Comparison of ENCODE assay signal across 17 cellular contexts in genomic region chr1:1255627-1256026, GRCh38. TPM values are rescaled to one million over a fixed set of nuclear protein-coding genes. Genes with fewer than 3 reads are reported as not detected.
"Had no signal": no experiment of that assay in that cellular context is flagged by ENCODE, and none has a peak within 500 bp of the region (broad histone marks: within the 10 kb centered on the region; RNA-seq: fewer than 3 reads in every experiment).

No MANE protein-coding gene starts in this region.

- H3K27ac ChIP-seq: ascending aorta, epithelial cell of prostate, psoas muscle, spleen, stomach, testis, upper lobe of right lung had no signal

- H3K4me3 Mint-ChIP-seq: activated T-helper 17 cell treated with anti-CD3 and anti-CD28 coated beads, Interleukin-2, amount 50 U/mL, for 72 hours; dendritic cell treated with granulocyte-macrophage colony-stimulating factor and Interleukin-4, amounts not matched to agents 40 ng/mL and 50 ng/mL, for 4 days; effector memory CD8-positive, alpha-beta T cell; neural crest cell had no signal

- H3K27me3 Mint-ChIP-seq: activated T-helper 17 cell treated with anti-CD3 and anti-CD28 coated beads, Interleukin-2, amount 50 U/mL, for 72 hours; dendritic cell treated with granulocyte-macrophage colony-stimulating factor and Interleukin-4, amounts not matched to agents 40 ng/mL and 50 ng/mL, for 4 days; effector memory CD8-positive, alpha-beta T cell had no signal

- ATAC-seq: activated T-helper 17 cell treated with anti-CD3 and anti-CD28 coated beads, Interleukin-2, amount 50 U/mL, for 72 hours; effector memory CD8-positive, alpha-beta T cell; psoas muscle; upper lobe of right lung had no signal

- H3K4me1 Mint-ChIP-seq: neural crest cell had no signal

- DNase-seq: activated CD4-positive, alpha-beta T cell treated with anti-CD3 and anti-CD28 coated beads, Interleukin-2, amount 50 U/mL, for 4 hours; activated CD4-positive, CD25-positive, alpha-beta regulatory T cell treated with anti-CD3 and anti-CD28 coated beads, Interleukin-2, amount 50 U/mL, for 72 hours; activated naive CD4-positive, alpha-beta T cell treated with Interleukin-2 at 50 U/mL for 16 hours; activated T-cell treated with anti-CD3 and anti-CD28 coated beads for 4 hours; effector memory CD8-positive, alpha-beta T cell; foreskin melanocyte; head of caudate nucleus; psoas muscle; spleen; stomach; testis; upper lobe of right lung had no signal

- H3K9me3 Mint-ChIP-seq: activated T-helper 17 cell treated with anti-CD3 and anti-CD28 coated beads, Interleukin-2, amount 50 U/mL, for 72 hours; dendritic cell treated with granulocyte-macrophage colony-stimulating factor and Interleukin-4, amounts not matched to agents 40 ng/mL and 50 ng/mL, for 4 days; effector memory CD8-positive, alpha-beta T cell; neural crest cell had no signal

- H3K27ac Mint-ChIP-seq: activated T-helper 17 cell treated with anti-CD3 and anti-CD28 coated beads, Interleukin-2, amount 50 U/mL, for 72 hours; dendritic cell treated with granulocyte-macrophage colony-stimulating factor and Interleukin-4, amounts not matched to agents 40 ng/mL and 50 ng/mL, for 4 days; effector memory CD8-positive, alpha-beta T cell had no signal

RNA-seq across cellular contexts. Expression of gene C1QTNF12, which starts 9.1 kb away (rescaled TPM):
- total RNA-seq: ascending aorta had no signal
